16 cellular contexts compared by ENCODE assay signal in the genomic region with DNA sequence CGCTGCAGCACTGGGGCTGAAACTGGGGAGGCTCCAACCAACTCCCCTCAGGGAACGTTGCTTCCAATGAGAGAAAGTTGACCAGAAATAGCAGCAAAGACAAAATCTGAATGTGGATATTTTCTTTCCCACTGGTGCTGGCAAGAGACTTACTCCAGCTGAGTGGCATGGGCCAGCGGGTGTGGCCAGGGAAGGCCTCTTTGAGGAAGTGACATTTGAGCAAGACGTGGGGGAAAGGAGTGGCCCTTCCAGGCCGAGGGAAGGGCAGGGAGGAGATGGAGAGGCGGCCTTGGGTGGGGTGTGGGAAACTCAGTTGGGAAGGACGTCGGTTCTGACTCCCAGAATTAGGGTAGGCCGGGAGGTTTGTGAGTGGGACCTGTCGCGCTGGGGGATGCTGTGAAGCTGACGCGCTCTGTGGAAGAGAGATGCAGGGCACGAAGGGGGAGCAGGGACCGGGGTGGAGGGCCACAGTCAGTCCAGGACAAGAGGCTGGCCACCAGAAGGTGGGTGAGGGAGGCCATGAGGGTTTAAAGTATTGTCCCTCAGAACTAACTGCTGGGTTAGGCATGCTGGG.
A peak's percentile ranks its signal among the peaks of the same experiment; 100 is the strongest.
DNase-seq lines count a peak whose midpoint lies in the region; ATAC-seq and TF ChIP-seq lines count a peak whose summit lies in the region.
"Had no signal": no experiment of that assay in that cellular context is flagged by ENCODE, and none has a peak within 500 bp of the region (broad histone marks: within the 10 kb centered on the region; RNA-seq: fewer than 3 reads in every experiment).

No MANE protein-coding gene starts in this region.

- H3K36me3 ChIP-seq in left ventricle myocardium inferior (no peaks in the 10 kb centered on the region), HAP-1 (replicated peaks) (no peaks in the 10 kb centered on the region)
- H3K36me3 ChIP-seq: gastrocnemius medialis, pancreas had no signal

- no peaks in the 10 kb centered on the region for H3K27me3 Mint-ChIP-seq in natural killer cell treated with Interleukin-12 subunit alpha and Interleukin-12 subunit beta and Interleukin-15 and Interleukin-18, amount 100 ng/mL, for 72 hours
- peaks cover 0 to 4% of the 10 kb centered on the region in 2 donors for H3K27me3 Mint-ChIP-seq in natural killer cell (ENCODE audit: low read depth in 2 of 2)
- no peaks in the 10 kb centered on the region for H3K27me3 Mint-ChIP-seq in activated CD4-positive, alpha-beta memory T cell treated with anti-CD3 and anti-CD28 coated beads for 36 hours

- H3K27me3 ChIP-seq in left ventricle myocardium inferior (ENCODE audit: low read depth) (peaks cover 63% of the 10 kb centered on the region), HAP-1 (ENCODE audit: low read depth) (no peaks in the 10 kb centered on the region)
- H3K27me3 ChIP-seq: gastrocnemius medialis, pancreas had no signal

- no peak for DNase-seq in natural killer cell treated with Interleukin-12 subunit alpha and Interleukin-12 subunit beta and Interleukin-15 and Interleukin-18, amount 100 ng/mL, for 72 hours (ENCODE audit: low spot score)
- DNase-seq in natural killer cell (no peak), left ventricle myocardium inferior (peak; percentile 33), HAP-1 (ENCODE audit: low spot score in 2 of 2) (no peak)
- no peak for DNase-seq in activated CD4-positive, alpha-beta memory T cell treated with anti-CD3 and anti-CD28 coated beads for 36 hours
- DNase-seq: activated CD4-positive, CD25-positive, alpha-beta regulatory T cell treated with anti-CD3 and anti-CD28 coated beads, Interleukin-2, amount 50 U/mL, for 72 hours; activated gamma-delta T cell treated with Interleukin-2 at 50 U/mL for 16 hours; C1 segment of cervical spinal cord; gastrocnemius medialis; immature natural killer cell; Karpas-422; NCI-H1694; NCI-H524; pancreas had no signal

- POLR2A ChIA-PET in activated CD4-positive, alpha-beta memory T cell treated with anti-CD3 and anti-CD28 coated beads for 36 hours (lab: Charles Lee), result interaction anchor here (1.0 to 3.9 kb wide), 7 partner anchors 19 to 160 kb away, joined by 3 to 34 read pairs (median 7); a partner anchor contains a TSS

- no peaks in the 10 kb centered on the region for H3K9me3 Mint-ChIP-seq in natural killer cell treated with Interleukin-12 subunit alpha and Interleukin-12 subunit beta and Interleukin-15 and Interleukin-18, amount 100 ng/mL, for 72 hours
- H3K9me3 Mint-ChIP-seq in natural killer cell, result no peaks in the 10 kb centered on the region
- H3K9me3 Mint-ChIP-seq in activated CD4-positive, alpha-beta memory T cell treated with anti-CD3 and anti-CD28 coated beads for 36 hours, result no peaks in the 10 kb centered on the region
- H3K9me3 Mint-ChIP-seq: immature natural killer cell had no signal

- no peaks in the 10 kb centered on the region for H3K9me3 ChIP-seq in left ventricle myocardium inferior (replicated peaks)
- H3K9me3 ChIP-seq in HAP-1, result no peaks in the 10 kb centered on the region
- H3K9me3 ChIP-seq: gastrocnemius medialis, pancreas had no signal

- peak overlapping the region; percentile 73 to 91 for H3K27ac Mint-ChIP-seq in natural killer cell treated with Interleukin-12 subunit alpha and Interleukin-12 subunit beta and Interleukin-15 and Interleukin-18, amount 100 ng/mL, for 72 hours
- peak overlapping the region in 1 of 2 donors; percentile 51 for H3K27ac Mint-ChIP-seq in natural killer cell
- H3K27ac Mint-ChIP-seq in activated CD4-positive, alpha-beta memory T cell treated with anti-CD3 and anti-CD28 coated beads for 36 hours, result peak overlapping the region; percentile 86

- in situ Hi-C loops in HAP-1 (cut with MboI; ENCODE audit: low sequenced_read_pairs), result no loop called here

- H3K4me3 Mint-ChIP-seq in natural killer cell treated with Interleukin-12 subunit alpha and Interleukin-12 subunit beta and Interleukin-15 and Interleukin-18, amount 100 ng/mL, for 72 hours, result no peak overlapping the region
- no peak overlapping the region for H3K4me3 Mint-ChIP-seq in natural killer cell
- H3K4me3 Mint-ChIP-seq in activated CD4-positive, alpha-beta memory T cell treated with anti-CD3 and anti-CD28 coated beads for 36 hours, result no peak overlapping the region
- H3K4me3 Mint-ChIP-seq: immature natural killer cell had no signal

- intact Hi-C loops in natural killer cell (cut with micrococcal nuclease) (loop anchor here (5.0 kb wide), 1 partner anchor 110 kb away; no protein-coding TSS in a partner anchor), left ventricle myocardium inferior (cut with micrococcal nuclease) (loop anchor here (5.0 kb wide), 1 partner anchor 210 kb away; no protein-coding TSS in a partner anchor)
- intact Hi-C loops in activated CD4-positive, alpha-beta memory T cell treated with anti-CD3 and anti-CD28 coated beads for 36 hours (cut with micrococcal nuclease), result loop anchor here (5.0 kb wide), 3 partner anchors 115 to 915 kb away; a partner anchor contains a TSS

- no peaks in the 10 kb centered on the region for H3K36me3 Mint-ChIP-seq in natural killer cell treated with Interleukin-12 subunit alpha and Interleukin-12 subunit beta and Interleukin-15 and Interleukin-18, amount 100 ng/mL, for 72 hours
- no peaks in the 10 kb centered on the region for H3K36me3 Mint-ChIP-seq in natural killer cell
- no peaks in the 10 kb centered on the region for H3K36me3 Mint-ChIP-seq in activated CD4-positive, alpha-beta memory T cell treated with anti-CD3 and anti-CD28 coated beads for 36 hours
- H3K36me3 Mint-ChIP-seq: immature natural killer cell had no signal

- H3K4me1 ChIP-seq in left ventricle myocardium inferior (peaks cover 2% of the 10 kb centered on the region), HAP-1 (no peaks in the 10 kb centered on the region)
- H3K4me1 ChIP-seq: gastrocnemius medialis, pancreas had no signal

- no peak overlapping the region for H3K4me3 ChIP-seq in left ventricle myocardium inferior
- no peak overlapping the region for H3K4me3 ChIP-seq in HAP-1
- H3K4me3 ChIP-seq: gastrocnemius medialis, pancreas had no signal

- H3K27ac ChIP-seq in left ventricle myocardium inferior (replicated peaks), result no peak overlapping the region
- H3K27ac ChIP-seq: gastrocnemius medialis, pancreas had no signal

- ATAC-seq in natural killer cell treated with Interleukin-12 subunit alpha and Interleukin-12 subunit beta and Interleukin-15 and Interleukin-18, amount 100 ng/mL, for 72 hours, result no peak
- ATAC-seq in natural killer cell, result no peak
- ATAC-seq in HG03196 (IDR thresholded peaks at IDR 0.05; ENCODE audit: unreplicated experiment), result no peak
- no peak for ATAC-seq in GM21786 (IDR thresholded peaks at IDR 0.05; ENCODE audit: unreplicated experiment)
- ATAC-seq: gastrocnemius medialis had no signal

- CTCF ChIA-PET in activated CD4-positive, alpha-beta memory T cell treated with anti-CD3 and anti-CD28 coated beads for 36 hours (lab: Charles Lee), result interaction anchor here (1.2 to 8.2 kb wide), 11 partner anchors 20 to 260 kb away, joined by 3 to 159 read pairs (median 42); a partner anchor contains a TSS

- H3K4me1 Mint-ChIP-seq in natural killer cell treated with Interleukin-12 subunit alpha and Interleukin-12 subunit beta and Interleukin-15 and Interleukin-18, amount 100 ng/mL, for 72 hours (ENCODE audit: low read depth in 2 of 2), result peaks cover 63 to 67% of the 10 kb centered on the region in 2 donors
- peaks cover 45 to 54% of the 10 kb centered on the region in 2 donors for H3K4me1 Mint-ChIP-seq in natural killer cell
- H3K4me1 Mint-ChIP-seq in activated CD4-positive, alpha-beta memory T cell treated with anti-CD3 and anti-CD28 coated beads for 36 hours (ENCODE audit: low read depth), result peaks cover 91% of the 10 kb centered on the region

- TF ChIP-seq CTCF in natural killer cell (IDR thresholded peaks at IDR 0.05) (no peak), left ventricle myocardium inferior (IDR thresholded peaks at IDR 0.05; ENCODE audit: borderline replicate concordance) (no peak)
